In the genomic region with DNA sequence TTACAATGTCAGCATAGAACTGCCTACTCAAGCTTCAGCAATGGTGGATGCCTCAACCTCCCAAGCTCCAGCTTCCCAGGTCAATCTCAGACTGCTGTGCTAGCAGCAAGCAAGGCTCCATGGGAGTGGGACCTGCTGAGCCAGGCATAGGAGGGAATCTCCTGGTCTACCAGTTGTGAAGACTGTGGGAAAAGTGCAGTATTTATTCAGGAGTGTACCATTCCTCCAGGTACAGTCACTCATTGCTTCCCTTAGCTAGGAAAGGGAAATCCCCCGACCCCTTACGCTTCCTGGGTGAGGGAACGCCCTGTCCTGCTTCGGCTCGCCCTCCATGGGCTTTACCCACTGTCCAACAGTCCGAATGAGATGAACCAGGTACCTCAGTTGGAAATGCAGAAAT, we compare ENCODE assay signal across 23 cellular contexts.
DNase-seq lines count a peak whose midpoint lies in the region; ATAC-seq, FAIRE-seq and TF ChIP-seq lines count a peak whose summit lies in the region.
"Had no signal": no experiment of that assay in that cellular context is flagged by ENCODE, and none has a peak within 500 bp of the region (broad histone marks: within the 10 kb centered on the region; RNA-seq: fewer than 3 reads in every experiment).

No MANE protein-coding gene starts in this region.

- no peaks in the 10 kb centered on the region for H3K79me2 ChIP-seq in K562 (ENCODE audit: control insufficient read depth, insufficient read depth, low read length)

- intact Hi-C loops in K562 (cut with micrococcal nuclease) (no loop called here), pancreas (cut with DNase I) (no loop called here)

- H3K4me1 ChIP-seq in K562 (replicated peaks in 1 of 2; ENCODE audit: control insufficient read depth in 2 of 2, insufficient read depth in 2 of 2, low read length in 2 of 2) (no peaks in the 10 kb centered on the region; a peak in 1 of 5 replicates), pancreas (no peaks in the 10 kb centered on the region)
- H3K4me1 ChIP-seq: BE2C, BLaER1 had no signal

- H3K4me3 ChIP-seq in K562 (no peak overlapping the region), pancreas (no peak overlapping the region)
- H3K4me3 ChIP-seq: BLaER1, GM12878 had no signal

- TF ChIP-seq CTCF in K562 (IDR thresholded peaks at IDR 0.05 in 2 of 3, conservative IDR thresholded peaks at IDR 0.05 in 1 of 3; ENCODE audit: insufficient read depth in 2 of 3, low read depth in 1 of 3, low read length in 3 of 3): no peak
- no peak for TF ChIP-seq CTCF in pancreas (IDR thresholded peaks at IDR 0.05)

- WGBS in K562 (ENCODE audit: insufficient coverage, low coverage, missing lambda C conversion rate): 33% methylated on average over 6 of the region's 6 CpGs
- 35 to 43% methylated on average over 6 of the region's 6 CpGs for WGBS in pancreas, 2 donors

- no peaks in the 10 kb centered on the region for H3K9me3 ChIP-seq in K562 (replicated peaks; ENCODE audit: control insufficient read depth, insufficient read depth, low read depth, low read length)
- H3K9me3 ChIP-seq in pancreas: no peaks in the 10 kb centered on the region
- H3K9me3 ChIP-seq: BE2C had no signal

- H3K27ac ChIP-seq in K562 (ENCODE audit: extremely low read depth, low read depth, low read length) (no peak overlapping the region), pancreas (no peak overlapping the region)
- H3K27ac ChIP-seq: BLaER1 had no signal

- H3K27me3 ChIP-seq in K562 (ENCODE audit: control insufficient read depth in 2 of 2, insufficient read depth in 2 of 2, low read length in 2 of 2) (peaks cover 0 to 4% of the 10 kb centered on the region in 2 experiments; a peak in 1 of 5 replicates), pancreas (no peaks in the 10 kb centered on the region)
- H3K27me3 ChIP-seq: BE2C, BLaER1 had no signal

- FAIRE-seq in K562 (lab: Jason Lieb, UNC): no peak
- FAIRE-seq in pancreas (lab: Jason Lieb, UNC): no peak
- FAIRE-seq: GM12878, GM12892, GM18507 had no signal

- no peak overlapping the region for H2AFZ ChIP-seq in K562 (ENCODE audit: low read depth, low read length)

- H3K9ac ChIP-seq in K562 (ENCODE audit: insufficient read depth in 1 of 2, low read depth in 2 of 2, low read length in 2 of 2): no peak overlapping the region
- H3K9ac ChIP-seq: BLaER1 had no signal

- TF ChIP-seq RAD21 in K562 (CRISPR knock-in tag; conservative IDR thresholded peaks at IDR 0.05 in 1 of 2, IDR thresholded peaks at IDR 0.05 in 1 of 2): no peak

- no TSS peak for BruUV-seq in K562 (replicated peaks; lab: Mats Ljungman, UMichigan)

- H4K20me1 ChIP-seq in K562 (replicated peaks; ENCODE audit: control insufficient read depth, insufficient read depth, low read length): no peaks in the 10 kb centered on the region
- H4K20me1 ChIP-seq: BLaER1 had no signal

- TF ChIP-seq POLR2A in K562 (conservative IDR thresholded peaks at IDR 0.05): no peak

- POLR2A ChIA-PET in K562 (lab: Yijun Ruan, JAX): interaction anchor here (1.2 kb wide), 1 partner anchor 9 kb away, joined by 3 read pairs; no protein-coding TSS in a partner anchor

- no peaks in the 10 kb centered on the region for H3K36me3 ChIP-seq in K562 (ENCODE audit: control insufficient read depth, insufficient read depth, low read length)
- H3K36me3 ChIP-seq in pancreas: no peaks in the 10 kb centered on the region
- H3K36me3 ChIP-seq: BE2C, BLaER1 had no signal

- H3K4me2 ChIP-seq in K562 (ENCODE audit: insufficient read depth, low read length): no peak overlapping the region
- H3K4me2 ChIP-seq: BLaER1 had no signal

- DNase-seq in K562 (ENCODE audit: extremely low read depth in 1 of 4, low spot score in 3 of 4) (no peak), pancreas (peak in 4 of 6 donors; percentile 30 to 51 (median 37)), MV-4-11 (lab: John Stamatoyannopoulos, UW) (no peak)
- DNase-seq: 8988T; ACHN; C1 segment of cervical spinal cord; CD4-positive, alpha-beta memory T cell; CD4-positive, CD25-positive, alpha-beta regulatory T cell; CD8-positive, alpha-beta memory T cell; COR-L47; DMS 273 treated with DMSO at 0.1 percent for 48 hours; DMS153; DMS53; DMS79; DND-41; GDM1 had no signal

- no peak for ATAC-seq in K562
- peak; percentile 65 to 80 (median 74) for ATAC-seq in pancreas
- no peak for ATAC-seq in HG02973 (IDR thresholded peaks at IDR 0.05; ENCODE audit: unreplicated experiment)
- no peak for ATAC-seq in GM19455 (IDR thresholded peaks at IDR 0.05; ENCODE audit: unreplicated experiment)
- ATAC-seq: GM12878 had no signal

- in situ Hi-C loops in K562 (cut with MboI): no loop called here

- no peak for TF ChIP-seq EP300 in K562 (IDR thresholded peaks at IDR 0.05; ENCODE audit: low read length)

- CTCF ChIA-PET in K562 (lab: Yijun Ruan, JAX; ENCODE audit: low intra/inter-chr PET ratio): no interaction called here

- no peaks in the 10 kb centered on the region for H3K9me1 ChIP-seq in K562 (ENCODE audit: control insufficient read depth, insufficient read depth, low read length)

TF ChIP-seq in K562, 482 proteins besides CTCF, POLR2A, EP300 and RAD21:
- TF ChIP-seq ZNF75A (CRISPR knock-in tag; IDR thresholded peaks at IDR 0.05): peak; percentile 68; the same call in 1 of the 2 replicates
- TF ChIP-seq CHCHD3 (CRISPR knock-in tag; IDR thresholded peaks at IDR 0.05): no peak

Comparison
In these comparisons a context has a peak if more than half of its experiments do, and no peak if none do; other contexts are left out.
1. ATAC-seq: peak in pancreas (4 of 4); none in K562 (single experiment), HG02973 (single experiment) and GM19455 (single experiment).
2. DNase-seq: peak in pancreas (4 of 6); none in K562 (0 of 4) and MV-4-11 (single experiment).